ENCODE assay signal across 8 cellular contexts in the genomic region with DNA sequence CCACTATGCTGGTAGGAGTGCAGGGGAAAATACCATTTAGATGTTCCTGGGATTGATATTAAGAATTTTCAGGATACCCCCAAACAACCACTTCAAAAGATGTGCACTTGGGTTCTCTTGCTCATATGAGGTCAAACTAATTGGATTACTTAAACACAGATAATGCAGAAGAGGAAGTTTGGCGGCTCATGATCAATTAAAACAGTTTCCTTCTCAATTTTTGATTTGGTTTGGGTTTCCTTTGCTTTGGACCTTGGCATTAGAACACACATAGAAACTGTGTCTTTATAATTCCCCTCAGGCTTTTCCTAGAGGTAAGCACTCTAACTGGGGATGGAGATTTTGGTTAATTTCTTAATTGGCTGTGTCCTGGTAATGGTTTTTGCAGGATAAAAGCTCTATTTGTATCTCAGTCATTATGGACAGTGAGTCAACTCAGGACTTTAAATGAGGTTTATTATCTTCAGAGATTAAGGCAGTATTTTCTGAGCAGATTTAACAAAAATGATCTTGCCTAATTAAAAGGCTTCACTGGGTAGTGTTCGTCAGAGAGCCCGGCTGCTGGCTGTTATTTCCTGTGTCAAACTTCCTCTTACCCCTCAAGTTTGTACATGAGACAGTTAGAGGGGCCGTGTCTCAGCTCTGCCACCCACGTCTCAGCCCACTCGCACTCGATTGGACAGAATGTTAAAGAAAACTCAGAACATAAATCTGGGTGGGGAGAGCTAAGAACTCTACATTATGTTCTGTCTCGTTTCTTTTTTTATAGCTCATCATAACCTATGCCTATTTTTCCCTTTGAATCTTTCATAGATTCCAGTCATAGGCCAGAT. TPM values are rescaled to one million over a fixed set of nuclear protein-coding genes. Genes with fewer than 3 reads are reported as not detected.
DNase-seq lines count a peak whose midpoint lies in the region; ATAC-seq and TF ChIP-seq lines count a peak whose summit lies in the region.

No MANE protein-coding gene starts in this region.

- peak; percentile 44 to 74 (median 63) for DNase-seq in CD4-positive, CD25-positive, alpha-beta regulatory T cell
- DNase-seq in dermis blood vessel endothelial cell (peak; percentile 35), RWPE1 (ENCODE audit: low spot score) (no peak), NCI-H510A treated with DMSO at 0.1 percent for 48 hours (lab: John Stamatoyannopoulos, UW) (no peak), BE2C (no peak)
- DNase-seq in stimulated activated CD8-positive, alpha-beta memory T cell treated with anti-CD3 and anti-CD28 coated beads, Interleukin-7, amount 100 ng/mL, for 1 hour (ENCODE audit: low read depth in 2 of 2) = peak; percentile 28 to 29

- no peaks in the 10 kb centered on the region for H3K9me3 ChIP-seq in CD4-positive, CD25-positive, alpha-beta regulatory T cell (ENCODE audit: control insufficient read depth in 2 of 2, low read length in 2 of 2)
- H3K9me3 ChIP-seq in OCI-LY3 (ENCODE audit: insufficient read depth, low read length) (0 out of 2 replicates have a peak, but pooled peaks cover 4% of the 10 kb centered on the region), BE2C (no peaks in the 10 kb centered on the region)

- peaks cover 11 to 53% (median 27%) of the 10 kb centered on the region in 4 donors for H3K4me1 Mint-ChIP-seq in CD4-positive, CD25-positive, alpha-beta regulatory T cell

- H3K4me3 ChIP-seq in CD4-positive, CD25-positive, alpha-beta regulatory T cell (ENCODE audit: low read depth, low read length) = peak overlapping the region; percentile 88
- H3K4me3 ChIP-seq in OCI-LY3 (ENCODE audit: low read length) = peak overlapping the region; percentile 38
- H3K4me3 ChIP-seq in BE2C (ENCODE audit: low read depth, low read length) = no peak overlapping the region

- peak overlapping the region; percentile 80 for H2AFZ ChIP-seq in OCI-LY3 (ENCODE audit: low read depth, low read length)

- H3K27ac ChIP-seq in CD4-positive, CD25-positive, alpha-beta regulatory T cell (ENCODE audit: insufficient read depth, low read length, poor library complexity, severe bottlenecking) = peak overlapping the region; percentile 78
- H3K27ac ChIP-seq in OCI-LY3 (ENCODE audit: low read length) = peak overlapping the region; percentile 69
- H3K27ac ChIP-seq in RWPE1 = no peak overlapping the region

- H3K9ac ChIP-seq in OCI-LY3 (ENCODE audit: low read length) = peak overlapping the region; percentile 51

- peak overlapping the region; percentile 60 for H3K4me2 ChIP-seq in OCI-LY3 (ENCODE audit: low read length)

- POLR2A ChIA-PET in RWPE1 (lab: Yijun Ruan, JAX; ENCODE audit: low non-redundant PET) = no interaction called here

- peak overlapping the region; percentile 30 to 87 (median 61) for H3K4me3 Mint-ChIP-seq in CD4-positive, CD25-positive, alpha-beta regulatory T cell

- H3K36me3 ChIP-seq in CD4-positive, CD25-positive, alpha-beta regulatory T cell (ENCODE audit: control insufficient read depth, insufficient read depth, low read length) = no peaks in the 10 kb centered on the region
- H3K36me3 ChIP-seq in OCI-LY3 (replicated peaks; ENCODE audit: low read depth, low read length) (peaks cover 8% of the 10 kb centered on the region), BE2C (no peaks in the 10 kb centered on the region)

- ATAC-seq in CD4-positive, CD25-positive, alpha-beta regulatory T cell (ENCODE audit: low read depth in 2 of 2) = peak; percentile 86 to 91
- ATAC-seq in GM21576 (IDR thresholded peaks at IDR 0.05; ENCODE audit: unreplicated experiment) = peak; percentile 72

- peaks cover 34% of the 10 kb centered on the region for H3K4me1 ChIP-seq in CD4-positive, CD25-positive, alpha-beta regulatory T cell (ENCODE audit: control insufficient read depth, insufficient read depth, low read length, poor library complexity, severe bottlenecking)
- H3K4me1 ChIP-seq in OCI-LY3 (ENCODE audit: low read length) (peaks cover 47% of the 10 kb centered on the region), BE2C (no peaks in the 10 kb centered on the region)

- H4K20me1 ChIP-seq in OCI-LY3 (ENCODE audit: insufficient read depth, low read length) = no peaks in the 10 kb centered on the region

- H3K9me3 Mint-ChIP-seq in CD4-positive, CD25-positive, alpha-beta regulatory T cell = peaks cover 0 to 5% (median 1%) of the 10 kb centered on the region in 7 donors

- no peaks in the 10 kb centered on the region for H3K79me2 ChIP-seq in OCI-LY3 (ENCODE audit: low read length)

- no peaks in the 10 kb centered on the region for H3K27me3 ChIP-seq in CD4-positive, CD25-positive, alpha-beta regulatory T cell (ENCODE audit: control insufficient read depth, insufficient read depth, low read length)
- H3K27me3 ChIP-seq in OCI-LY3 (ENCODE audit: low read depth, low read length) = no peaks in the 10 kb centered on the region
- H3K27me3 ChIP-seq in BE2C = peaks cover 36% of the 10 kb centered on the region

- no peak for TF ChIP-seq CTCF in OCI-LY3 (IDR thresholded peaks at IDR 0.05; ENCODE audit: low read depth, low read length)
- no peak for TF ChIP-seq CTCF in RWPE1 (conservative IDR thresholded peaks at IDR 0.05; ENCODE audit: low read depth)
- TF ChIP-seq CTCF in BE2C (IDR thresholded peaks at IDR 0.05; ENCODE audit: low read depth, low read length) = no peak

- H3K36me3 Mint-ChIP-seq in CD4-positive, CD25-positive, alpha-beta regulatory T cell = peaks cover 5% of the 10 kb centered on the region

- H3K27me3 Mint-ChIP-seq in CD4-positive, CD25-positive, alpha-beta regulatory T cell = peaks cover 8% of the 10 kb centered on the region

- CTCF ChIA-PET in RWPE1 (lab: Yijun Ruan, JAX) = interaction anchor here (0.7 kb wide), 1 partner anchor 458 kb away, joined by 4 read pairs; no protein-coding TSS in a partner anchor

- peak overlapping the region; percentile 90 to 96 (median 93) for H3K27ac Mint-ChIP-seq in CD4-positive, CD25-positive, alpha-beta regulatory T cell

RNA-seq across cellular contexts. Expression of gene PREP, which starts 50.3 kb away (rescaled TPM):
- total RNA-seq in CD4-positive, CD25-positive, alpha-beta regulatory T cell = 33.8 TPM
- polyA plus RNA-seq in CD4-positive, CD25-positive, alpha-beta regulatory T cell = 10 to 100 TPM; 40.8 to 49.7 (median 41.8) TPM
- total RNA-seq in dermis blood vessel endothelial cell = 20.3 and 34.7 TPM in 2 replicates
- polyA plus RNA-seq in BE2C (2012; ENCODE audit: insufficient read depth, insufficient read length, low read depth) = 36.2 TPM

Comparison
In these comparisons a context has a peak if more than half of its experiments do, and no peak if none do; other contexts are left out.
1. DNase-seq: peak in CD4-positive, CD25-positive, alpha-beta regulatory T cell (3 of 3), dermis blood vessel endothelial cell (single experiment) and stimulated activated CD8-positive, alpha-beta memory T cell treated with anti-CD3 and anti-CD28 coated beads, Interleukin-7, amount 100 ng/mL, for 1 hour (2 of 2); none in RWPE1 (single experiment), NCI-H510A treated with DMSO at 0.1 percent for 48 hours (single experiment) and BE2C (single experiment).